8 cellular contexts compared by ENCODE assay signal in the genomic region with DNA sequence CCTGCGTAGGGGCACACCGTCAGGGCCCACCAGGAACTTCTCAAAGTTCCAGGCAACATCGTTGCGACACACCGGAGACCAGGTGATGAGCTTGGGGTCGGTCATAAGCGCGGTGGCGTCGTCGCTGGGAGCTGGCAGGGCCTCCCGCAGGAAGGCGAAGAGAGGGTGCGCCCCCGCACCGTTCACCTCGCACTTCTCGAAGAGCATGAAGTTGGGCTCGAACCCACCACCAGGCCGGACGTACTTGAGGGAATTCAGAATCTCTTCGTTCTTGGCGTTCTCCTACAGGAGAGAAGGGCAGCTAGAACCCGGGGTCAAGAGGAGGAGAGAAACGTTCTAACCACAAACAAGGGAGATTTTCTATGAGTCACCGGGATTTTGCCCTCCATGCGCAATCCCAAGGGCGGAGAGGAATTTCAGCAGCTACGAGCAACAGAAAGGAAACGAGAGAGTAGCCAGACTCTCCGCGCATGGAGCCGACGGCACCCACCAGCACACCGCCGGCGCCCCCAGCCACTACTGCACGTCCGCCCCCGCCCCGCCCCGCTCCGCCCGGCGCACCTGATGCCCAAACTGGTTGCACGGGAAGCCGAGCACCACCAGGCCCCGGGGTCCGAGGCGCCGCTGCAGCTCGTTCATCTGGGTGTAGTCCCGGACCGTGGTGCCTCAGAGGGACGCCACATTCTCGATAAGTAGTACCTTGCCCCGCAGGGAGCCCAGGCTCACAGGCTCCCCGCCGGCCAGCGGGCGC.
DNase-seq lines count a peak whose midpoint lies in the region; ATAC-seq, FAIRE-seq and TF ChIP-seq lines count a peak whose summit lies in the region.

No MANE protein-coding gene starts in this region.

- no peak for FAIRE-seq in GM19239 (lab: Jason Lieb, UNC)

- peaks cover 3% of the 10 kb centered on the region for H3K4me1 ChIP-seq in parathyroid adenoma

- H3K4me1 Mint-ChIP-seq in activated naive CD4-positive, alpha-beta T cell treated with anti-CD3 and anti-CD28 coated beads, Interleukin-2, amount 50 U/mL, for 24 hours: peaks cover 19% of the 10 kb centered on the region

- peak overlapping the region; percentile 96 for H3K4me3 Mint-ChIP-seq in activated naive CD4-positive, alpha-beta T cell treated with anti-CD3 and anti-CD28 coated beads, Interleukin-2, amount 50 U/mL, for 24 hours

- H3K36me3 ChIP-seq in parathyroid adenoma (ENCODE audit: control insufficient read depth, insufficient read depth, low read length): no peaks in the 10 kb centered on the region

- H3K36me3 Mint-ChIP-seq in activated naive CD4-positive, alpha-beta T cell treated with anti-CD3 and anti-CD28 coated beads, Interleukin-2, amount 50 U/mL, for 24 hours: peaks cover 10% of the 10 kb centered on the region

- H2AFZ ChIP-seq in parathyroid adenoma: peak overlapping the region; percentile 79

- H3K9me3 ChIP-seq in parathyroid adenoma (ENCODE audit: control insufficient read depth, low read length): no peaks in the 10 kb centered on the region

- no peak for TF ChIP-seq CTCF in parathyroid adenoma (IDR thresholded peaks at IDR 0.05)

- H3K9ac ChIP-seq in parathyroid adenoma: peak overlapping the region; percentile 92

- H3K27me3 Mint-ChIP-seq in activated naive CD4-positive, alpha-beta T cell treated with anti-CD3 and anti-CD28 coated beads, Interleukin-2, amount 50 U/mL, for 24 hours: no peaks in the 10 kb centered on the region

- H3K4me3 ChIP-seq in parathyroid adenoma (ENCODE audit: low read depth, low read length): peak overlapping the region; percentile 38

- ATAC-seq in HG02759 (IDR thresholded peaks at IDR 0.05; ENCODE audit: unreplicated experiment): peak; percentile 33

- peak overlapping the region; percentile 78 for H3K27ac ChIP-seq in parathyroid adenoma

- peak overlapping the region; percentile 94 for H3K27ac Mint-ChIP-seq in activated naive CD4-positive, alpha-beta T cell treated with anti-CD3 and anti-CD28 coated beads, Interleukin-2, amount 50 U/mL, for 24 hours

- intact Hi-C loops in head of caudate nucleus (cut with DNase I): loop anchor here (10.0 kb wide), 1 partner anchor 253 kb away; a partner anchor contains a TSS

- H3K27me3 ChIP-seq in parathyroid adenoma (ENCODE audit: control insufficient read depth, insufficient read depth, low read length): no peaks in the 10 kb centered on the region

- peak overlapping the region; percentile 33 for H3K4me2 ChIP-seq in parathyroid adenoma (ENCODE audit: low read length)

- no peaks in the 10 kb centered on the region for H3K9me3 Mint-ChIP-seq in activated naive CD4-positive, alpha-beta T cell treated with anti-CD3 and anti-CD28 coated beads, Interleukin-2, amount 50 U/mL, for 24 hours

- H3K79me2 ChIP-seq in parathyroid adenoma: peaks cover 7% of the 10 kb centered on the region

- DNase-seq in GM03348 (ENCODE audit: low spot score) (peak; percentile 87), RKO (ENCODE audit: low spot score) (peak; percentile 88), head of caudate nucleus (peak in 26 of 42 donors; percentile 16 to 63 (median 32)), NCI-H128 (lab: John Stamatoyannopoulos, UW; ENCODE audit: unreplicated experiment) (no peak), GM19239 (ENCODE audit: insufficient read length, low spot score) (no peak)

Comparison
In these comparisons a context has a peak if more than half of its experiments do, and no peak if none do; other contexts are left out.
1. DNase-seq: peak in GM03348 (single experiment), RKO (single experiment) and head of caudate nucleus (26 of 42); none in NCI-H128 (single experiment) and GM19239 (single experiment).